In the genomic region with DNA sequence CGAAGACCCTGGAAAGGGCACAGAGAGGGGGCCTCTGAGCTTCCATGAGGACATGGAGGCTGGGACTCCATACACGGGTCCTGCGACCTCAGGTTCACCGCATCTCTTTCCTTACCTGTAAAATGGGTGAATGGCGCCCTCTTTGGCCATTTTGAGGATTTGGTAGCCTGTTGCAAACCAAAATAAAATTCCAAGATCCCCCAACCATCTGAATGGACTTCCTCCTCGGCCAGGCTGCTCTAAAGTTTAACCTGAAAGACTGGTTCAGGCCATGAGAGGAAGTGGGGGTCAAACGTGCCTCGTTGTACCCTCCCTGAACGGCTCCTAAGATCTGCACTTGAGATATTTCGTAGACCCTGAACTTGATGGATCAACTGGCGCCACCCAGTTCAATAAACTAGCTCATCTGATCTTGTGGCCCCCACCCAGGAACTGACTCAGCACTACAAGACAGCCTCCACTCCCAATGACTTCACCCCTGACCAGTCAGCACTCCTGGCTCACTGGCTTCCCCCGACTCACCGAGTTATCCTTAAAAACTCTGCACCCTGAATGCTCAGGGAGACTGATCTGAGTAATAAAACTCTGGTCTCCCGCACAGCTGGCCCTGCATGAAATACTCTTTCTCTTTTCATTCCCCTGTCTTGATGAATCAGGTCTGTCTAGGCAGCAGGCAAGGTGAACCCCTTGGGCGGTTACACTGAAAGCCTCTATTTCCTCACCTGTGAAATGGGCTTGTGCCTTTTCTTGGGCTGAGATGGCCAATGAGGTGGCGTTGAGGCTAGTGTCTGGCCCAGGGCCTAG, we compare ENCODE assay signal across 8 cellular contexts. TPM values are rescaled to one million over a fixed set of nuclear protein-coding genes. Genes with fewer than 3 reads are reported as not detected.
A peak's percentile ranks its signal among the peaks of the same experiment; 100 is the strongest.
DNase-seq lines count a peak whose midpoint lies in the region; ATAC-seq and TF ChIP-seq lines count a peak whose summit lies in the region.

No MANE protein-coding gene starts in this region.

- H3K27ac ChIP-seq in C4-2B: no peak overlapping the region
- no peak overlapping the region for H3K27ac ChIP-seq in right lobe of liver

- peak; percentile 59 for DNase-seq in HK-2 (ENCODE audit: unreplicated experiment)
- DNase-seq in astrocyte of the hippocampus (ENCODE audit: low read depth, low spot score): peak; percentile 32
- DNase-seq in right lobe of liver: no peak
- DNase-seq in activated naive CD4-positive, alpha-beta T cell treated with anti-CD3 and anti-CD28 coated beads, Interleukin-2, amount 10 ng/mL, durations not matched to agents 7 days and 5 days: no peak
- DNase-seq in DMS153 treated with DMSO at 0.1 percent for 48 hours (lab: John Stamatoyannopoulos, UW; ENCODE audit: unreplicated experiment): no peak

- H3K9me3 ChIP-seq in right lobe of liver: no peaks in the 10 kb centered on the region

- 61% methylated on average over 6 of the region's 16 CpGs for WGBS in right lobe of liver (ENCODE audit: insufficient coverage, low coverage, low lambda C conversion rate, missing lambda C conversion rate)

- H3K27me3 ChIP-seq in right lobe of liver: no peaks in the 10 kb centered on the region

- H3K27me3 Mint-ChIP-seq in activated naive CD4-positive, alpha-beta T cell treated with anti-CD3 and anti-CD28 coated beads, Interleukin-2, amount 10 ng/mL, durations not matched to agents 7 days and 5 days: no peaks in the 10 kb centered on the region

- ATAC-seq in right lobe of liver (peak in 2 of 4 donors; percentile 28 to 62), HG02571 (IDR thresholded peaks at IDR 0.05; ENCODE audit: unreplicated experiment) (no peak), GM18517 (IDR thresholded peaks at IDR 0.05; ENCODE audit: unreplicated experiment) (no peak)

- H3K36me3 Mint-ChIP-seq in activated naive CD4-positive, alpha-beta T cell treated with anti-CD3 and anti-CD28 coated beads, Interleukin-2, amount 10 ng/mL, durations not matched to agents 7 days and 5 days: no peaks in the 10 kb centered on the region

- H3K9me3 Mint-ChIP-seq in activated naive CD4-positive, alpha-beta T cell treated with anti-CD3 and anti-CD28 coated beads, Interleukin-2, amount 10 ng/mL, durations not matched to agents 7 days and 5 days: peaks cover 2% of the 10 kb centered on the region

- intact Hi-C loops in right lobe of liver (cut with DNase I): no loop called here

- no peak overlapping the region for H3K4me3 Mint-ChIP-seq in activated naive CD4-positive, alpha-beta T cell treated with anti-CD3 and anti-CD28 coated beads, Interleukin-2, amount 10 ng/mL, durations not matched to agents 7 days and 5 days

- TF ChIP-seq POLR2A in right lobe of liver (IDR thresholded peaks at IDR 0.05): no peak

- H3K36me3 ChIP-seq in right lobe of liver: no peaks in the 10 kb centered on the region

- TF ChIP-seq CTCF in C4-2B (conservative IDR thresholded peaks at IDR 0.05) (peak; percentile 42), right lobe of liver (IDR thresholded peaks at IDR 0.05) (peak in 3 of 4 donors; percentile 26 to 29 (median 29))

- CTCF ChIA-PET in activated naive CD4-positive, alpha-beta T cell treated with anti-CD3 and anti-CD28 coated beads, Interleukin-2, amount 10 ng/mL, durations not matched to agents 7 days and 5 days (lab: Charles Lee): interaction anchor here (1.7 kb wide), 1 partner anchor 79 kb away, joined by 4 read pairs; no protein-coding TSS in a partner anchor

- H3K4me1 ChIP-seq in right lobe of liver: no peaks in the 10 kb centered on the region

- no peak overlapping the region for H3K27ac Mint-ChIP-seq in activated naive CD4-positive, alpha-beta T cell treated with anti-CD3 and anti-CD28 coated beads, Interleukin-2, amount 10 ng/mL, durations not matched to agents 7 days and 5 days

- H3K4me3 ChIP-seq in right lobe of liver: no peak overlapping the region

- H3K4me1 Mint-ChIP-seq in activated naive CD4-positive, alpha-beta T cell treated with anti-CD3 and anti-CD28 coated beads, Interleukin-2, amount 10 ng/mL, durations not matched to agents 7 days and 5 days: no peaks in the 10 kb centered on the region

RNA-seq across cellular contexts. Expression of gene GPR78, which starts 32.9 kb away (rescaled TPM):
- total RNA-seq in right lobe of liver: not detected

RNA-seq across cellular contexts. Expression of gene CPZ, which starts 45.3 kb away (rescaled TPM):
- under 1 TPM in 5 of 6 experiments, not detected in 1; 0.24 to 0.80 (median 0.74) TPM for total RNA-seq in right lobe of liver

Comparison
In these comparisons a context has a peak if more than half of its experiments do, and no peak if none do; other contexts are left out.
1. DNase-seq: peak in HK-2 (single experiment) and astrocyte of the hippocampus (single experiment); none in right lobe of liver (0 of 3), activated naive CD4-positive, alpha-beta T cell treated with anti-CD3 and anti-CD28 coated beads, Interleukin-2, amount 10 ng/mL, durations not matched to agents 7 days and 5 days (single experiment) and DMS153 treated with DMSO at 0.1 percent for 48 hours (single experiment).